ENCODE assay signal across 12 cellular contexts in genomic region chr1:116325922-116326321, GRCh38. TPM values are rescaled to one million over a fixed set of nuclear protein-coding genes. Genes with fewer than 3 reads are reported as not detected.
DNase-seq lines count a peak whose midpoint lies in the region; ATAC-seq and TF ChIP-seq lines count a peak whose summit lies in the region.
"Had no signal": no experiment of that assay in that cellular context is flagged by ENCODE, and none has a peak within 500 bp of the region (broad histone marks: within the 10 kb centered on the region; RNA-seq: fewer than 3 reads in every experiment).

No MANE protein-coding gene starts in this region.

- H3K4me3 ChIP-seq in CD4-positive, CD25-positive, alpha-beta regulatory T cell (ENCODE audit: low read depth, low read length), result peak overlapping the region; percentile 82
- no peak overlapping the region for H3K4me3 ChIP-seq in testis
- H3K4me3 ChIP-seq: BLaER1, coronary artery had no signal

- peak overlapping the region; percentile 77 for H3K27ac ChIP-seq in CD4-positive, CD25-positive, alpha-beta regulatory T cell (ENCODE audit: insufficient read depth, low read length, poor library complexity, severe bottlenecking)
- H3K27ac ChIP-seq in testis, result no peak overlapping the region
- H3K27ac ChIP-seq: BLaER1, coronary artery, VCaP had no signal

- peaks cover 72% of the 10 kb centered on the region for H3K4me1 ChIP-seq in CD4-positive, CD25-positive, alpha-beta regulatory T cell (ENCODE audit: control insufficient read depth, insufficient read depth, low read length, poor library complexity, severe bottlenecking)
- peaks cover 14% of the 10 kb centered on the region for H3K4me1 ChIP-seq in testis

- 88 to 90% methylated on average over 2 of the region's 2 CpGs for WGBS in testis, 2 donors

- TF ChIP-seq CTCF in nephron progenitor cell (IDR thresholded peaks at IDR 0.05) (no peak), testis (IDR thresholded peaks at IDR 0.05) (no peak)

- H3K4me1 Mint-ChIP-seq in CD4-positive, CD25-positive, alpha-beta regulatory T cell, result peaks cover 31 to 93% (median 70%) of the 10 kb centered on the region in 4 donors
- H3K4me1 Mint-ChIP-seq in activated T-cell treated with anti-CD3 and anti-CD28 coated beads, Interleukin-2, amount 50 U/mL, for 24 hours (ENCODE audit: low read depth), result peaks cover 84% of the 10 kb centered on the region
- H3K4me1 Mint-ChIP-seq in memory B cell (peaks cover 32% of the 10 kb centered on the region), nephron progenitor cell (peaks cover 16% of the 10 kb centered on the region)

- TF ChIP-seq POLR2A in testis (IDR thresholded peaks at IDR 0.05), result no peak

- intact Hi-C loops in testis (cut with DNase I; ENCODE audit: low total_unique reads), result no loop called here

- peaks cover 4% of the 10 kb centered on the region for H3K27me3 Mint-ChIP-seq in CD4-positive, CD25-positive, alpha-beta regulatory T cell
- no peaks in the 10 kb centered on the region for H3K27me3 Mint-ChIP-seq in activated T-cell treated with anti-CD3 and anti-CD28 coated beads, Interleukin-2, amount 50 U/mL, for 24 hours
- H3K27me3 Mint-ChIP-seq in memory B cell, result peaks cover 1% of the 10 kb centered on the region
- no peaks in the 10 kb centered on the region for H3K27me3 Mint-ChIP-seq in nephron progenitor cell (ENCODE audit: low read depth, poor library complexity)

- peak; percentile 13 to 91 (median 71) for DNase-seq in CD4-positive, CD25-positive, alpha-beta regulatory T cell
- DNase-seq in RPMI8226 (peak; percentile 50), memory B cell (ENCODE audit: low spot score in 2 of 2) (no peak), nephron progenitor cell (no peak), testis (no peak), HT-29 (ENCODE audit: low spot score) (no peak)
- DNase-seq in activated T-cell treated with anti-CD3 and anti-CD28 coated beads, Interleukin-2, amount 50 U/mL, for 24 hours, result peak; percentile 50
- DNase-seq: NCI-H526 treated with DMSO at 0.1 percent for 48 hours had no signal

- no peaks in the 10 kb centered on the region for H3K9me3 Mint-ChIP-seq in CD4-positive, CD25-positive, alpha-beta regulatory T cell
- H3K9me3 Mint-ChIP-seq in activated T-cell treated with anti-CD3 and anti-CD28 coated beads, Interleukin-2, amount 50 U/mL, for 24 hours, result no peaks in the 10 kb centered on the region
- H3K9me3 Mint-ChIP-seq in memory B cell (no peaks in the 10 kb centered on the region), nephron progenitor cell (no peaks in the 10 kb centered on the region)

- ATAC-seq in CD4-positive, CD25-positive, alpha-beta regulatory T cell (ENCODE audit: low read depth in 2 of 2), result peak; percentile 93 to 94
- ATAC-seq in memory B cell (ENCODE audit: low read depth), result peak; percentile 83
- ATAC-seq in GM18519 (IDR thresholded peaks at IDR 0.05; ENCODE audit: low FRiP score, unreplicated experiment), result no peak

- no peaks in the 10 kb centered on the region for H3K9me3 ChIP-seq in CD4-positive, CD25-positive, alpha-beta regulatory T cell (ENCODE audit: control insufficient read depth in 2 of 2, low read length in 2 of 2)
- H3K9me3 ChIP-seq in testis, result no peaks in the 10 kb centered on the region
- H3K9me3 ChIP-seq: BLaER1 had no signal

- H3K27me3 ChIP-seq in CD4-positive, CD25-positive, alpha-beta regulatory T cell (ENCODE audit: control insufficient read depth, insufficient read depth, low read length), result no peaks in the 10 kb centered on the region
- H3K27me3 ChIP-seq in testis, result no peaks in the 10 kb centered on the region
- H3K27me3 ChIP-seq: BLaER1 had no signal

- peaks cover 3% of the 10 kb centered on the region for H3K36me3 Mint-ChIP-seq in CD4-positive, CD25-positive, alpha-beta regulatory T cell
- H3K36me3 Mint-ChIP-seq in activated T-cell treated with anti-CD3 and anti-CD28 coated beads, Interleukin-2, amount 50 U/mL, for 24 hours (ENCODE audit: low read depth), result no peaks in the 10 kb centered on the region
- H3K36me3 Mint-ChIP-seq in memory B cell (no peaks in the 10 kb centered on the region), nephron progenitor cell (ENCODE audit: low read depth) (no peaks in the 10 kb centered on the region)

- peak overlapping the region; percentile 9 to 80 (median 70) for H3K4me3 Mint-ChIP-seq in CD4-positive, CD25-positive, alpha-beta regulatory T cell
- peak overlapping the region; percentile 53 for H3K4me3 Mint-ChIP-seq in activated T-cell treated with anti-CD3 and anti-CD28 coated beads, Interleukin-2, amount 50 U/mL, for 24 hours
- H3K4me3 Mint-ChIP-seq in memory B cell, result peak overlapping the region; percentile 27
- H3K4me3 Mint-ChIP-seq in nephron progenitor cell, result no peak overlapping the region

- H3K27ac Mint-ChIP-seq in CD4-positive, CD25-positive, alpha-beta regulatory T cell, result peak overlapping the region; percentile 88 to 98 (median 94)
- H3K27ac Mint-ChIP-seq in activated T-cell treated with anti-CD3 and anti-CD28 coated beads, Interleukin-2, amount 50 U/mL, for 24 hours, result peak overlapping the region; percentile 98
- H3K27ac Mint-ChIP-seq in memory B cell, result peak overlapping the region; percentile 84
- no peak overlapping the region for H3K27ac Mint-ChIP-seq in nephron progenitor cell

- H3K36me3 ChIP-seq in CD4-positive, CD25-positive, alpha-beta regulatory T cell (ENCODE audit: control insufficient read depth, insufficient read depth, low read length), result no peaks in the 10 kb centered on the region
- no peaks in the 10 kb centered on the region for H3K36me3 ChIP-seq in testis (ENCODE audit: low read depth, missing control alignments)
- H3K36me3 ChIP-seq: BLaER1 had no signal

RNA-seq across cellular contexts. Expression of gene ATP1A1, which starts 47.1 kb away (rescaled TPM):
- 228 TPM for total RNA-seq in CD4-positive, CD25-positive, alpha-beta regulatory T cell
- 10 to 100 TPM; 52.4 to 63.8 (median 58.8) TPM for polyA plus RNA-seq in CD4-positive, CD25-positive, alpha-beta regulatory T cell
- total RNA-seq in testis, result 100 to 1,000 TPM; 444 to 561 TPM
- polyA plus RNA-seq in testis (ENCODE audit: insufficient read depth, low read depth, low replicate concordance), result 394 TPM
- total RNA-seq in HT-29 (2014; rRNA removed; shearing (Covaris generic)), result 119 and 151 TPM in 2 replicates

Comparison
In these comparisons a context has a peak if more than half of its experiments do, and no peak if none do; other contexts are left out.
1. DNase-seq: peak in CD4-positive, CD25-positive, alpha-beta regulatory T cell (3 of 3), RPMI8226 (single experiment) and activated T-cell treated with anti-CD3 and anti-CD28 coated beads, Interleukin-2, amount 50 U/mL, for 24 hours (single experiment); none in memory B cell (0 of 2), nephron progenitor cell (single experiment), testis (single experiment) and HT-29 (single experiment).